ENCODE assay signal across 11 cellular contexts in genomic region chr15:38217181-38217580, GRCh38. TPM values are rescaled to one million over a fixed set of nuclear protein-coding genes. Genes with fewer than 3 reads are reported as not detected.
DNase-seq lines count a peak whose midpoint lies in the region; ATAC-seq and TF ChIP-seq lines count a peak whose summit lies in the region.
"Had no signal": no experiment of that assay in that cellular context is flagged by ENCODE, and none has a peak within 500 bp of the region (broad histone marks: within the 10 kb centered on the region; RNA-seq: fewer than 3 reads in every experiment).

No MANE protein-coding gene starts in this region.

- peaks cover 5% of the 10 kb centered on the region for H3K27me3 Mint-ChIP-seq in activated naive CD4-positive, alpha-beta T cell treated with anti-CD3 and anti-CD28 coated beads, Interleukin-2, amount 50 U/mL, for 24 hours
- H3K27me3 Mint-ChIP-seq in stimulated activated memory B cell treated with anti-CD40 and anti-IgM and Interleukin-4, amounts not matched to agents 10 μg/mL and 1 μg/mL and 100 μg/mL, for 72 hours: no peaks in the 10 kb centered on the region
- H3K27me3 Mint-ChIP-seq: memory B cell had no signal

- H3K27ac Mint-ChIP-seq in activated naive CD4-positive, alpha-beta T cell treated with anti-CD3 and anti-CD28 coated beads, Interleukin-2, amount 50 U/mL, for 24 hours: peak overlapping the region; percentile 25
- H3K27ac Mint-ChIP-seq in stimulated activated memory B cell treated with anti-CD40 and anti-IgM and Interleukin-4, amounts not matched to agents 10 μg/mL and 1 μg/mL and 100 μg/mL, for 72 hours: no peak overlapping the region
- H3K27ac Mint-ChIP-seq: memory B cell had no signal

- DNase-seq in activated naive CD4-positive, alpha-beta T cell (lab: John Stamatoyannopoulos, UW): no peak
- DNase-seq in SW480 (ENCODE audit: low spot score) (peak; percentile 9), foreskin fibroblast (peak; percentile 58 to 74), ascending aorta (ENCODE audit: low spot score in 2 of 2) (no peak), vagina (ENCODE audit: extremely low spot score in 2 of 2) (no peak)
- DNase-seq: AML-193, testis had no signal

- no peak overlapping the region for H3K27ac ChIP-seq in ascending aorta
- H3K27ac ChIP-seq in vagina: no peak overlapping the region
- H3K27ac ChIP-seq: testis had no signal

- no peak for ATAC-seq in stimulated activated memory B cell treated with anti-CD40 and anti-IgM and Interleukin-4, amounts not matched to agents 10 μg/mL and 1 μg/mL and 100 μg/mL, for 72 hours
- ATAC-seq in GM18867 (IDR thresholded peaks at IDR 0.05; ENCODE audit: unreplicated experiment): no peak

- H3K36me3 Mint-ChIP-seq in activated naive CD4-positive, alpha-beta T cell treated with anti-CD3 and anti-CD28 coated beads, Interleukin-2, amount 50 U/mL, for 24 hours: no peaks in the 10 kb centered on the region
- no peaks in the 10 kb centered on the region for H3K36me3 Mint-ChIP-seq in stimulated activated memory B cell treated with anti-CD40 and anti-IgM and Interleukin-4, amounts not matched to agents 10 μg/mL and 1 μg/mL and 100 μg/mL, for 72 hours
- H3K36me3 Mint-ChIP-seq: memory B cell had no signal

- H3K27me3 ChIP-seq in ascending aorta (no peaks in the 10 kb centered on the region), vagina (no peaks in the 10 kb centered on the region)
- H3K27me3 ChIP-seq: testis had no signal

- no peaks in the 10 kb centered on the region for H3K4me1 Mint-ChIP-seq in activated naive CD4-positive, alpha-beta T cell treated with anti-CD3 and anti-CD28 coated beads, Interleukin-2, amount 50 U/mL, for 24 hours
- H3K4me1 Mint-ChIP-seq in stimulated activated memory B cell treated with anti-CD40 and anti-IgM and Interleukin-4, amounts not matched to agents 10 μg/mL and 1 μg/mL and 100 μg/mL, for 72 hours: no peaks in the 10 kb centered on the region
- H3K4me1 Mint-ChIP-seq: memory B cell had no signal

- intact Hi-C loops in ascending aorta (cut with DNase I): no loop called here
- intact Hi-C loops in vagina (cut with DNase I): no loop called here

- no peaks in the 10 kb centered on the region for H3K36me3 ChIP-seq in ascending aorta
- no peaks in the 10 kb centered on the region for H3K36me3 ChIP-seq in vagina

- TF ChIP-seq POLR2A in vagina (IDR thresholded peaks at IDR 0.05): no peak

- no peak overlapping the region for H3K4me3 Mint-ChIP-seq in activated naive CD4-positive, alpha-beta T cell treated with anti-CD3 and anti-CD28 coated beads, Interleukin-2, amount 50 U/mL, for 24 hours
- no peak overlapping the region for H3K4me3 Mint-ChIP-seq in stimulated activated memory B cell treated with anti-CD40 and anti-IgM and Interleukin-4, amounts not matched to agents 10 μg/mL and 1 μg/mL and 100 μg/mL, for 72 hours
- H3K4me3 Mint-ChIP-seq: memory B cell had no signal

- no peaks in the 10 kb centered on the region for H3K9me3 Mint-ChIP-seq in activated naive CD4-positive, alpha-beta T cell treated with anti-CD3 and anti-CD28 coated beads, Interleukin-2, amount 50 U/mL, for 24 hours
- H3K9me3 Mint-ChIP-seq in stimulated activated memory B cell treated with anti-CD40 and anti-IgM and Interleukin-4, amounts not matched to agents 10 μg/mL and 1 μg/mL and 100 μg/mL, for 72 hours: no peaks in the 10 kb centered on the region
- H3K9me3 Mint-ChIP-seq: memory B cell had no signal

- H3K4me3 ChIP-seq in foreskin fibroblast (ENCODE audit: low read depth in 1 of 2, low read length in 2 of 2) (no peak overlapping the region), ascending aorta (no peak overlapping the region), vagina (no peak overlapping the region)
- H3K4me3 ChIP-seq: testis had no signal

- H3K9me3 ChIP-seq in ascending aorta (no peaks in the 10 kb centered on the region), vagina (no peaks in the 10 kb centered on the region)
- H3K9me3 ChIP-seq: testis had no signal

- TF ChIP-seq CTCF in foreskin fibroblast (IDR thresholded peaks at IDR 0.05; ENCODE audit: low read depth, low read length) (no peak), ascending aorta (IDR thresholded peaks at IDR 0.05) (no peak), vagina (IDR thresholded peaks at IDR 0.05) (no peak)

- H3K4me1 ChIP-seq in ascending aorta (no peaks in the 10 kb centered on the region), vagina (no peaks in the 10 kb centered on the region)
- H3K4me1 ChIP-seq: testis had no signal

RNA-seq across cellular contexts. Expression of gene SPRED1, which starts 35.5 kb away (rescaled TPM):
- total RNA-seq in ascending aorta (9.4 TPM), vagina (16.7 TPM)

Comparison
In these comparisons a context has a peak if more than half of its experiments do, and no peak if none do; other contexts are left out.
1. DNase-seq: peak in SW480 (single experiment) and foreskin fibroblast (2 of 2); none in activated naive CD4-positive, alpha-beta T cell (0 of 4), ascending aorta (0 of 2) and vagina (0 of 2).